8 cellular contexts compared by ENCODE assay signal in genomic region chr14:22375321-22375930, GRCh38.
DNase-seq lines count a peak whose midpoint lies in the region; ATAC-seq and TF ChIP-seq lines count a peak whose summit lies in the region.

No MANE protein-coding gene starts in this region.

- H3K4me2 ChIP-seq in GM23248 (ENCODE audit: unreplicated experiment): no peak overlapping the region

- H3K4me1 ChIP-seq in GM23248 (ENCODE audit: insufficient read depth): peaks cover 14% of the 10 kb centered on the region

- H3K4me3 ChIP-seq in GM23248: no peak overlapping the region

- H3K4me1 Mint-ChIP-seq in neural crest cell: no peaks in the 10 kb centered on the region
- H3K4me1 Mint-ChIP-seq in T-helper 2 cell treated with Interferon-gamma antibody and Interleukin-4, amounts not matched to agents 5 μg/mL and 100 μg/mL, for 36 hours (ENCODE audit: low read depth): no peaks in the 10 kb centered on the region

- H2AFZ ChIP-seq in GM23248: no peak overlapping the region

- TF ChIP-seq CTCF in AG09319 (IDR thresholded peaks at IDR 0.05; ENCODE audit: low read depth, low read length) (peak; percentile 39), neural crest cell (conservative IDR thresholded peaks at IDR 0.05) (peak; percentile 82)

- no peaks in the 10 kb centered on the region for H3K36me3 Mint-ChIP-seq in neural crest cell (ENCODE audit: low read depth)
- no peaks in the 10 kb centered on the region for H3K36me3 Mint-ChIP-seq in T-helper 2 cell treated with Interferon-gamma antibody and Interleukin-4, amounts not matched to agents 5 μg/mL and 100 μg/mL, for 36 hours (ENCODE audit: low read depth)

- no peaks in the 10 kb centered on the region for H3K9me3 Mint-ChIP-seq in neural crest cell
- H3K9me3 Mint-ChIP-seq in T-helper 2 cell treated with Interferon-gamma antibody and Interleukin-4, amounts not matched to agents 5 μg/mL and 100 μg/mL, for 36 hours: no peaks in the 10 kb centered on the region

- DNase-seq in AG09319 (ENCODE audit: extremely low read depth, low read depth) (no peak), GM23248 (peak; percentile 68), NCI-H748 treated with DMSO at 0.1 percent for 48 hours (lab: John Stamatoyannopoulos, UW) (peak; percentile 18), dermis microvascular lymphatic vessel endothelial cell (ENCODE audit: low read depth in 2 of 2) (peak; percentile 42 to 62), neural crest cell (ENCODE audit: low read depth, low spot score) (peak; percentile 21)
- no peak for DNase-seq in T-helper 2 cell treated with Interferon-gamma antibody and Interleukin-4, amounts not matched to agents 5 μg/mL and 100 μg/mL, for 36 hours (ENCODE audit: low spot score)
- DNase-seq in central memory CD4-positive, alpha-beta T cell: no peak

- H3K9ac ChIP-seq in GM23248: no peak overlapping the region

- no peaks in the 10 kb centered on the region for H4K20me1 ChIP-seq in GM23248 (ENCODE audit: insufficient read depth)

- ATAC-seq in HG03108 (IDR thresholded peaks at IDR 0.05; ENCODE audit: unreplicated experiment): no peak

- peaks cover 23% of the 10 kb centered on the region for H3K27me3 Mint-ChIP-seq in neural crest cell (ENCODE audit: low read depth)
- H3K27me3 Mint-ChIP-seq in T-helper 2 cell treated with Interferon-gamma antibody and Interleukin-4, amounts not matched to agents 5 μg/mL and 100 μg/mL, for 36 hours (ENCODE audit: low read depth): no peaks in the 10 kb centered on the region

- H3K79me2 ChIP-seq in GM23248 (ENCODE audit: insufficient read depth): no peaks in the 10 kb centered on the region

- in situ Hi-C loops in GM23248 (cut with MboI): loop anchor here (10.0 to 25.0 kb wide), 2 partner anchors 51 to 287 kb away; no protein-coding TSS in a partner anchor

- no peak overlapping the region for H3K27ac ChIP-seq in GM23248

- H3K9me3 ChIP-seq in GM23248 (ENCODE audit: low read depth): no peaks in the 10 kb centered on the region

- no peaks in the 10 kb centered on the region for H3K9me2 ChIP-seq in GM23248 (ENCODE audit: insufficient read depth)

- no peak overlapping the region for H3K27ac Mint-ChIP-seq in neural crest cell (ENCODE audit: unreplicated experiment)
- no peak overlapping the region for H3K27ac Mint-ChIP-seq in T-helper 2 cell treated with Interferon-gamma antibody and Interleukin-4, amounts not matched to agents 5 μg/mL and 100 μg/mL, for 36 hours

- peaks cover 33% of the 10 kb centered on the region for H3K27me3 ChIP-seq in GM23248 (replicated peaks; ENCODE audit: insufficient read depth)

- no peak overlapping the region for H3K4me3 Mint-ChIP-seq in neural crest cell
- H3K4me3 Mint-ChIP-seq in T-helper 2 cell treated with Interferon-gamma antibody and Interleukin-4, amounts not matched to agents 5 μg/mL and 100 μg/mL, for 36 hours: no peak overlapping the region

- WGBS in GM23248 (ENCODE audit: low coverage in 1 of 2, low lambda C conversion rate in 2 of 2, missing lambda C conversion rate in 2 of 2), 2 experiments: 0% methylated on average over 2 of the region's 2 CpGs

- H3K36me3 ChIP-seq in GM23248 (ENCODE audit: low read depth): no peaks in the 10 kb centered on the region

- H3F3A ChIP-seq in GM23248 (ENCODE audit: insufficient read depth): peaks cover 12% of the 10 kb centered on the region

Comparison
In these comparisons a context has a peak if more than half of its experiments do, and no peak if none do; other contexts are left out.
1. DNase-seq: peak in GM23248 (single experiment), NCI-H748 treated with DMSO at 0.1 percent for 48 hours (single experiment), dermis microvascular lymphatic vessel endothelial cell (2 of 2) and neural crest cell (single experiment); none in AG09319 (single experiment), T-helper 2 cell treated with Interferon-gamma antibody and Interleukin-4, amounts not matched to agents 5 μg/mL and 100 μg/mL, for 36 hours (single experiment) and central memory CD4-positive, alpha-beta T cell (single experiment).